In genomic region chr17:31339906-31340661, GRCh38 we compare ENCODE assay signal across 15 cellular contexts. TPM values are rescaled to one million over a fixed set of nuclear protein-coding genes. Genes with fewer than 3 reads are reported as not detected.
DNase-seq lines count a peak whose midpoint lies in the region; ATAC-seq and TF ChIP-seq lines count a peak whose summit lies in the region.
"Had no signal": no experiment of that assay in that cellular context is flagged by ENCODE, and none has a peak within 500 bp of the region (broad histone marks: within the 10 kb centered on the region; RNA-seq: fewer than 3 reads in every experiment).

No MANE protein-coding gene starts in this region.

- ATAC-seq in omental fat pad (ENCODE audit: low FRiP score) (peak; percentile 81), HG03097 (IDR thresholded peaks at IDR 0.05; ENCODE audit: low FRiP score, unreplicated experiment) (no peak)
- ATAC-seq: activated CD8-positive, alpha-beta T cell treated with anti-CD3 and anti-CD28 coated beads for 36 hours; activated naive CD4-positive, alpha-beta T cell treated with anti-CD3 and anti-CD28 coated beads, Interleukin-2, amount 50 U/mL, for 72 hours; left lobe of liver; psoas muscle; upper lobe of right lung had no signal

- H3K4me3 Mint-ChIP-seq in chondrocyte (ENCODE audit: unreplicated experiment): no peak overlapping the region
- H3K4me3 Mint-ChIP-seq in immature natural killer cell: no peak overlapping the region
- H3K4me3 Mint-ChIP-seq: activated CD8-positive, alpha-beta T cell treated with anti-CD3 and anti-CD28 coated beads for 36 hours had no signal

- DNase-seq in GM04503 (ENCODE audit: low read depth) (peak; percentile 30), NOMO-1 treated with dmso at 0.1 percent for 144 hours (lab: John Stamatoyannopoulos, UW; ENCODE audit: unreplicated experiment) (peak; percentile 14), chondrocyte (ENCODE audit: low spot score) (no peak), omental fat pad (ENCODE audit: low spot score) (no peak), NCI-H2227 (lab: John Stamatoyannopoulos, UW; ENCODE audit: unreplicated experiment) (no peak), immature natural killer cell (no peak), NCI-H2081 treated with DMSO at 0.1 percent for 48 hours (lab: John Stamatoyannopoulos, UW) (no peak)
- DNase-seq: activated CD8-positive, alpha-beta T cell treated with anti-CD3 and anti-CD28 coated beads for 36 hours; NCI-H2029; psoas muscle; SJCRH30; upper lobe of right lung had no signal

- H3K4me1 Mint-ChIP-seq in chondrocyte (ENCODE audit: low read depth) (peaks cover 11% of the 10 kb centered on the region), immature natural killer cell (no peaks in the 10 kb centered on the region)

- H3K27me3 Mint-ChIP-seq in chondrocyte (ENCODE audit: low read depth) (no peaks in the 10 kb centered on the region), immature natural killer cell (ENCODE audit: low read depth in 3 of 3) (no peaks in the 10 kb centered on the region)
- H3K27me3 Mint-ChIP-seq: activated CD8-positive, alpha-beta T cell treated with anti-CD3 and anti-CD28 coated beads for 36 hours had no signal

- H3K27ac Mint-ChIP-seq in chondrocyte (ENCODE audit: unreplicated experiment): peak overlapping the region; percentile 55
- H3K27ac Mint-ChIP-seq in immature natural killer cell: no peak overlapping the region
- H3K27ac Mint-ChIP-seq: activated CD8-positive, alpha-beta T cell treated with anti-CD3 and anti-CD28 coated beads for 36 hours; activated naive CD4-positive, alpha-beta T cell treated with anti-CD3 and anti-CD28 coated beads, Interleukin-2, amount 50 U/mL, for 72 hours had no signal

- H3K9me3 Mint-ChIP-seq in chondrocyte (ENCODE audit: low read depth) (no peaks in the 10 kb centered on the region), immature natural killer cell (no peaks in the 10 kb centered on the region)
- H3K9me3 Mint-ChIP-seq: activated CD8-positive, alpha-beta T cell treated with anti-CD3 and anti-CD28 coated beads for 36 hours; activated naive CD4-positive, alpha-beta T cell treated with anti-CD3 and anti-CD28 coated beads, Interleukin-2, amount 50 U/mL, for 72 hours had no signal

- TF ChIP-seq CTCF in chondrocyte (IDR thresholded peaks at IDR 0.05): no peak
- no peak for TF ChIP-seq CTCF in omental fat pad (IDR thresholded peaks at IDR 0.05)

- H3K36me3 Mint-ChIP-seq in chondrocyte (ENCODE audit: low read depth) (peaks cover 12% of the 10 kb centered on the region), immature natural killer cell (peaks cover 8 to 21% (median 9%) of the 10 kb centered on the region in 3 donors)

RNA-seq across cellular contexts. Expression of gene EVI2A, which starts 18.7 kb away (rescaled TPM):
- 0.22 TPM in 1 of 3 replicates, not detected in the others for total RNA-seq in chondrocyte
- total RNA-seq in omental fat pad: 10 to 100 TPM; 10.6 to 24.1 (median 18.7) TPM
- 10 to 100 TPM; 38.2 to 57.0 (median 45.0) TPM for polyA plus RNA-seq in immature natural killer cell

RNA-seq across cellular contexts. Expression of gene EVI2B, which starts 26.2 kb away (rescaled TPM):
- total RNA-seq in chondrocyte (0.21 TPM in 1 of 3 replicates, not detected in the others), omental fat pad (10 to 100 TPM; 13.5 to 36.9 (median 29.6) TPM)
- 10 to 100 TPM; 43.4 to 78.4 (median 66.4) TPM for polyA plus RNA-seq in immature natural killer cell
- total RNA-seq: SJCRH30 had no signal

RNA-seq across cellular contexts. Expression of gene OMG, which starts 43.0 kb away (rescaled TPM):
- total RNA-seq in chondrocyte (not detected in 3 replicates), omental fat pad (under 1 TPM in 2 of 4 donors, not detected in 2; 0.84 TPM)
- under 1 TPM in 2 of 3 donors, not detected in 1; 0.28 to 0.40 TPM for polyA plus RNA-seq in immature natural killer cell
- total RNA-seq: psoas muscle, SJCRH30 had no signal

RNA-seq across cellular contexts. Expression of gene RAB11FIP4, which starts 51.4 kb away (rescaled TPM):
- total RNA-seq in chondrocyte (0.30 to 0.94 TPM (median 0.59 TPM) in 3 replicates), omental fat pad (10 to 100 TPM in 1 of 4 donors, 1 to 10 TPM in 3; 2.8 to 12.0 (median 5.7) TPM)
- 10 to 100 TPM; 14.2 to 41.8 (median 22.1) TPM for polyA plus RNA-seq in immature natural killer cell

Comparison
In these comparisons a context has a peak if more than half of its experiments do, and no peak if none do; other contexts are left out.
1. DNase-seq: peak in GM04503 (single experiment) and NOMO-1 treated with dmso at 0.1 percent for 144 hours (single experiment); none in chondrocyte (single experiment), omental fat pad (single experiment), NCI-H2227 (single experiment), immature natural killer cell (0 of 3) and NCI-H2081 treated with DMSO at 0.1 percent for 48 hours (single experiment).
2. RNA of gene EVI2B, which starts 26.2 kb away (total RNA-seq): 13.5 to 36.9 TPM in omental fat pad; 0.21 TPM in chondrocyte; every median in the first group is over 10 times any median in the second.